Comparison of ENCODE assay signal across 1 cellular context in the genomic region with DNA sequence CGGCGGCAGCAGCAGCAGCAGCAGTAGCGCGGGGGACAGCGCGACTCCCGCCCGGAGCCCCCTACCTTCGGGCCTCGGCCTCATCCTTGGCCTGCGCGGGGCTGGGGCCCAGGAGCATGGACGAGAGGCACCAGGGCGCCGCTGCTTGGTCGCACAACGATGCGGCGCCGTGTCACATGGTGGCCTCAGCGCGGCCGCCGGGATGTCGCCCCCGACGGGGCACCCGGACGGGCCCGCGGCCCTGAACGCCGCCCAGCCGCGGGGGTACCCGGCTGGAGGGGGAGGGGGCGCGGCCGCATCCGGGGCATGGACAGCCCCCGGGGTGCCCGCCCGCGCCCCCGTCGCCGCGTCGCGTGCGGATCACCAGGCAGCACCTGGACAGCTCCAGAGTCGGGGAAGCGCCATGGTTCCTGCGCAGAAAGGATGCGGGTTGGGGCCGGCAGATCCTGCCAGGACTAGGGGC.
TF ChIP-seq lines count a peak whose summit lies in the region.

No MANE protein-coding gene starts in this region.

TF ChIP-seq in WTC11, 78 proteins besides CTCF, POLR2A, EP300 and RAD21 (continued from another document):
- TF ChIP-seq, protein P1, sequence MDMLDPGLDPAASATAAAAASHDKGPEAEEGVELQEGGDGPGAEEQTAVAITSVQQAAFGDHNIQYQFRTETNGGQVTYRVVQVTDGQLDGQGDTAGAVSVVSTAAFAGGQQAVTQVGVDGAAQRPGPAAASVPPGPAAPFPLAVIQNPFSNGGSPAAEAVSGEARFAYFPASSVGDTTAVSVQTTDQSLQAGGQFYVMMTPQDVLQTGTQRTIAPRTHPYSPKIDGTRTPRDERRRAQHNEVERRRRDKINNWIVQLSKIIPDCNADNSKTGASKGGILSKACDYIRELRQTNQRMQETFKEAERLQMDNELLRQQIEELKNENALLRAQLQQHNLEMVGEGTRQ (CRISPR knock-in tag; IDR thresholded peaks at IDR 0.05): peak; percentile 73
- no peak for TF ChIP-seq ELF4 (CRISPR knock-in tag; IDR thresholded peaks at IDR 0.05; ENCODE audit: low read depth)
- TF ChIP-seq, protein P2, sequence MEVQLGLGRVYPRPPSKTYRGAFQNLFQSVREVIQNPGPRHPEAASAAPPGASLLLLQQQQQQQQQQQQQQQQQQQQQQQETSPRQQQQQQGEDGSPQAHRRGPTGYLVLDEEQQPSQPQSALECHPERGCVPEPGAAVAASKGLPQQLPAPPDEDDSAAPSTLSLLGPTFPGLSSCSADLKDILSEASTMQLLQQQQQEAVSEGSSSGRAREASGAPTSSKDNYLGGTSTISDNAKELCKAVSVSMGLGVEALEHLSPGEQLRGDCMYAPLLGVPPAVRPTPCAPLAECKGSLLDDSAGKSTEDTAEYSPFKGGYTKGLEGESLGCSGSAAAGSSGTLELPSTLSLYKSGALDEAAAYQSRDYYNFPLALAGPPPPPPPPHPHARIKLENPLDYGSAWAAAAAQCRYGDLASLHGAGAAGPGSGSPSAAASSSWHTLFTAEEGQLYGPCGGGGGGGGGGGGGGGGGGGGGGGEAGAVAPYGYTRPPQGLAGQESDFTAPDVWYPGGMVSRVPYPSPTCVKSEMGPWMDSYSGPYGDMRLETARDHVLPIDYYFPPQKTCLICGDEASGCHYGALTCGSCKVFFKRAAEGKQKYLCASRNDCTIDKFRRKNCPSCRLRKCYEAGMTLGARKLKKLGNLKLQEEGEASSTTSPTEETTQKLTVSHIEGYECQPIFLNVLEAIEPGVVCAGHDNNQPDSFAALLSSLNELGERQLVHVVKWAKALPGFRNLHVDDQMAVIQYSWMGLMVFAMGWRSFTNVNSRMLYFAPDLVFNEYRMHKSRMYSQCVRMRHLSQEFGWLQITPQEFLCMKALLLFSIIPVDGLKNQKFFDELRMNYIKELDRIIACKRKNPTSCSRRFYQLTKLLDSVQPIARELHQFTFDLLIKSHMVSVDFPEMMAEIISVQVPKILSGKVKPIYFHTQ (CRISPR knock-in tag; IDR thresholded peaks at IDR 0.05): no peak
